Comparison of ENCODE assay signal across 27 cellular contexts in genomic region chr3:164049836-164050235, GRCh38.
"Had no signal": no experiment of that assay in that cellular context is flagged by ENCODE, and none has a peak within 500 bp of the region (broad histone marks: within the 10 kb centered on the region; RNA-seq: fewer than 3 reads in every experiment).

No MANE protein-coding gene starts in this region.

- H3K27ac ChIP-seq: adrenal gland, ascending aorta, colonic mucosa, epithelial cell of prostate, esophagus squamous epithelium, gastroesophageal sphincter, heart right ventricle had no signal

- FAIRE-seq: endometrium, endothelial cell of umbilical vein had no signal

- H3K9me3 ChIP-seq: adrenal gland, ascending aorta, colonic mucosa, esophagus squamous epithelium, gastroesophageal sphincter, heart right ventricle had no signal

- DNase-seq: activated CD4-positive, alpha-beta memory T cell treated with anti-CD3 and anti-CD28 coated beads for 36 hours; activated CD4-positive, alpha-beta T cell treated with anti-CD3 and anti-CD28 coated beads for 36 hours; activated CD4-positive, alpha-beta T cell treated with anti-CD3 and anti-CD28 coated beads, Interleukin-2, amount 10 ng/mL, durations not matched to agents 24 days and 14 days; activated CD4-positive, CD25-positive, alpha-beta regulatory T cell; activated CD4-positive, CD25-positive, alpha-beta regulatory T cell treated with anti-CD3 and anti-CD28 coated beads, Interleukin-2, amount 50 U/mL, for 72 hours; activated CD8-positive, alpha-beta memory T cell treated with anti-CD3 and anti-CD28 coated beads, Interleukin-2, amount 10 ng/mL, durations not matched to agents 7 days and 5 days; activated CD8-positive, alpha-beta memory T cell treated with anti-CD3 and anti-CD28 coated beads, Interleukin-2, amount 50 U/mL, for 4 hours; activated CD8-positive, alpha-beta T cell treated with anti-CD3 and anti-CD28 coated beads, Interleukin-2, amount 10 ng/mL, durations not matched to agents 7 days and 5 days; activated effector memory CD4-positive, alpha-beta T cell treated with anti-CD3 and anti-CD28 coated beads, Interleukin-2, amount 50 U/mL, for 16 hours; activated naive CD4-positive, alpha-beta T cell treated with anti-CD3 and anti-CD28 coated beads for 36 hours; activated naive CD8-positive, alpha-beta T cell treated with anti-CD3 and anti-CD28 coated beads for 36 hours; activated naive CD8-positive, alpha-beta T cell treated with anti-CD3 and anti-CD28 coated beads, Interleukin-2, amount 50 U/mL, for 24 hours; activated T-cell treated with anti-CD3 and anti-CD28 coated beads, Interleukin-2, amount 50 U/mL, for 1 hour; activated T-cell treated with anti-CD3 and anti-CD28 coated beads, Interleukin-2, amount 50 U/mL, for 48 hours; adrenal gland; caudate nucleus; colonic mucosa; effector CD8-positive, alpha-beta T cell; esophagus squamous epithelium; foreskin melanocyte; heart right ventricle; T-helper 2 cell had no signal

- H3K36me3 ChIP-seq: adrenal gland, ascending aorta, colonic mucosa, esophagus squamous epithelium, gastroesophageal sphincter, heart right ventricle had no signal

- H3K27me3 ChIP-seq: adrenal gland, ascending aorta, colonic mucosa, esophagus squamous epithelium, gastroesophageal sphincter, heart right ventricle had no signal

- H3K4me3 ChIP-seq: adrenal gland, ascending aorta, colonic mucosa, esophagus squamous epithelium, gastroesophageal sphincter, heart right ventricle had no signal

- H3K4me1 ChIP-seq: adrenal gland, ascending aorta, colonic mucosa, esophagus squamous epithelium, gastroesophageal sphincter, heart right ventricle had no signal

- ATAC-seq: activated CD4-positive, alpha-beta T cell treated with anti-CD3 and anti-CD28 coated beads for 36 hours; activated CD8-positive, alpha-beta memory T cell treated with anti-CD3 and anti-CD28 coated beads, Interleukin-2, amount 10 ng/mL, durations not matched to agents 7 days and 5 days; activated CD8-positive, alpha-beta T cell treated with anti-CD3 and anti-CD28 coated beads, Interleukin-2, amount 10 ng/mL, durations not matched to agents 7 days and 5 days; activated naive CD8-positive, alpha-beta T cell treated with anti-CD3 and anti-CD28 coated beads, Interleukin-2, amount 50 U/mL, for 24 hours; gastroesophageal sphincter; heart right ventricle had no signal
